ENCODE assay signal across 18 cellular contexts in genomic region chr2:96596596-96596995, GRCh38. TPM values are rescaled to one million over a fixed set of nuclear protein-coding genes. Genes with fewer than 3 reads are reported as not detected.
"Had no signal": no experiment of that assay in that cellular context is flagged by ENCODE, and none has a peak within 500 bp of the region (broad histone marks: within the 10 kb centered on the region; RNA-seq: fewer than 3 reads in every experiment).

No MANE protein-coding gene starts in this region.

- H3K27ac Mint-ChIP-seq: progenitor cell of endocrine pancreas had no signal

- H3K9me3 ChIP-seq: colonic mucosa, gastroesophageal sphincter, SJSA1, testis had no signal

- H3K27me3 ChIP-seq: colonic mucosa, gastroesophageal sphincter, hepatocyte, SJSA1, testis had no signal

- H3K4me3 ChIP-seq: colonic mucosa, gastroesophageal sphincter, hepatocyte, SJSA1, testis had no signal

- H3K27ac ChIP-seq: colonic mucosa, gastroesophageal sphincter, hepatocyte, SJSA1, testis had no signal

- H3K4me3 Mint-ChIP-seq: naive thymus-derived CD4-positive, alpha-beta T cell had no signal

- H3K9me3 Mint-ChIP-seq: activated naive CD4-positive, alpha-beta T cell treated with anti-CD3 and anti-CD28 coated beads, Interleukin-2, amount 50 U/mL, for 72 hours; naive thymus-derived CD4-positive, alpha-beta T cell had no signal

- ATAC-seq: activated naive CD4-positive, alpha-beta T cell treated with anti-CD3 and anti-CD28 coated beads, Interleukin-2, amount 50 U/mL, for 72 hours; gastroesophageal sphincter; naive thymus-derived CD4-positive, alpha-beta T cell; sciatic nerve had no signal

- H3K4me1 ChIP-seq: colonic mucosa, SJSA1, testis had no signal

- H3K27me3 Mint-ChIP-seq: naive thymus-derived CD4-positive, alpha-beta T cell; progenitor cell of endocrine pancreas had no signal

- DNase-seq: activated CD4-positive, CD25-positive, alpha-beta regulatory T cell treated with anti-CD3 and anti-CD28 coated beads, Interleukin-2, amount 50 U/mL, for 72 hours; activated effector memory CD4-positive, alpha-beta T cell treated with anti-CD3 and anti-CD28 coated beads, Interleukin-2, amount 50 U/mL, for 16 hours; aorta; colonic mucosa; effector CD8-positive, alpha-beta T cell; mammary epithelial cell; naive thymus-derived CD4-positive, alpha-beta T cell; stimulated activated naive CD4-positive, alpha-beta T cell treated with Interleukin-2 at 50 U/mL for 16 hours; SW 1271; testis had no signal

RNA-seq across cellular contexts. Expression of gene FER1L5, which starts 46.0 kb away (rescaled TPM):
- total RNA-seq: activated naive CD4-positive, alpha-beta T cell treated with anti-CD3 and anti-CD28 coated beads, Interleukin-2, amount 50 U/mL, for 72 hours; colonic mucosa; gastroesophageal sphincter; kidney epithelial cell; mononuclear cell; naive thymus-derived CD4-positive, alpha-beta T cell; SJSA1 had no signal
